In the genomic region with DNA sequence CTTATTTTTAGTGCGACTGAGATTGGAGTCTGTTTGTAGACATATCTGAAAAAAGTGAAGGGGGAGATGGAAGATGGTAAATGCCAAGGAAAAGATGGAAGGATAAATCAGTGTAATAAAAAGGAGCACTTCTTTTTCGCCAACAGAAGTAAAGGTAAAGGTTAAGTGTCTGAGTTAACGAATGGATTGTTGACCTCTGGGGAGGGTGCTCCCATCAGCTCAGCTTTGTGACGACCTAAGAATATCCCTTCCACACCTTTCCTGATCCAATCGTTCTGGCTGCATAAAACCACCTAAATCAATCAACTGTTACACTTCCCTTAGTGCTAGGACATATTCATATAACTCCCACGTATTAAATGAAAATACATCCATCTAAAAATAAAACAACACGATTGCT, we compare ENCODE assay signal across 8 cellular contexts. TPM values are rescaled to one million over a fixed set of nuclear protein-coding genes. Genes with fewer than 3 reads are reported as not detected.
DNase-seq lines count a peak whose midpoint lies in the region; ATAC-seq and TF ChIP-seq lines count a peak whose summit lies in the region.

No MANE protein-coding gene starts in this region.

- no peaks in the 10 kb centered on the region for H3K4me1 ChIP-seq in iPS DF 6.9 (ENCODE audit: control insufficient read depth, insufficient read depth, low read length)
- H3K4me1 ChIP-seq in smooth muscle cell (ENCODE audit: low read depth) = peaks cover 21% of the 10 kb centered on the region

- in situ Hi-C loops in KBM-7 (cut with MboI; ENCODE audit: low pct_unique_long_range_greater_than_20kb, low sequenced_read_pairs) = no loop called here

- TF ChIP-seq CTCF in HFF-Myc (IDR thresholded peaks at IDR 0.05; ENCODE audit: low read depth, low read length, missing control alignments) (no peak), smooth muscle cell (IDR thresholded peaks at IDR 0.05; ENCODE audit: borderline replicate concordance, insufficient read depth, poor library complexity, severe bottlenecking) (no peak)

- no peak for ATAC-seq in esophagus mucosa
- no peak for ATAC-seq in GM18511 (IDR thresholded peaks at IDR 0.05; ENCODE audit: unreplicated experiment)
- no peak for ATAC-seq in GM18873 (IDR thresholded peaks at IDR 0.05; ENCODE audit: low FRiP score, unreplicated experiment)

- H3K27me3 ChIP-seq in iPS DF 6.9 (ENCODE audit: control insufficient read depth, insufficient read depth, low read length) = no peaks in the 10 kb centered on the region
- no peaks in the 10 kb centered on the region for H3K27me3 ChIP-seq in smooth muscle cell (ENCODE audit: low read depth)

- H3K9me3 ChIP-seq in iPS DF 6.9 (ENCODE audit: control insufficient read depth, insufficient read depth, low read length) = no peaks in the 10 kb centered on the region
- H3K9me3 ChIP-seq in smooth muscle cell (replicated peaks; ENCODE audit: low read depth) = no peaks in the 10 kb centered on the region

- H3K9me3 Mint-ChIP-seq in activated CD4-positive, alpha-beta memory T cell treated with anti-CD3 and anti-CD28 coated beads, Interleukin-2, amount 10 ng/mL, durations not matched to agents 7 days and 5 days = no peaks in the 10 kb centered on the region

- peaks cover 2% of the 10 kb centered on the region for H3F3A ChIP-seq in smooth muscle cell (ENCODE audit: low read depth)

- CTCF ChIA-PET in activated CD4-positive, alpha-beta memory T cell treated with anti-CD3 and anti-CD28 coated beads, Interleukin-2, amount 10 ng/mL, durations not matched to agents 7 days and 5 days (lab: Charles Lee) = no interaction called here

- POLR2A ChIA-PET in activated CD4-positive, alpha-beta memory T cell treated with anti-CD3 and anti-CD28 coated beads, Interleukin-2, amount 10 ng/mL, durations not matched to agents 7 days and 5 days (lab: Charles Lee) = interaction anchor here (1.4 to 2.0 kb wide), 4 partner anchors 11 to 216 kb away, joined by 4 to 31 read pairs (median 8); a partner anchor contains a TSS

- peaks cover 31% of the 10 kb centered on the region for H4K20me1 ChIP-seq in smooth muscle cell (ENCODE audit: low read depth)

- H3K4me3 Mint-ChIP-seq in activated CD4-positive, alpha-beta memory T cell treated with anti-CD3 and anti-CD28 coated beads, Interleukin-2, amount 10 ng/mL, durations not matched to agents 7 days and 5 days = peak overlapping the region; percentile 95

- peaks cover 36% of the 10 kb centered on the region for H3K4me1 Mint-ChIP-seq in activated CD4-positive, alpha-beta memory T cell treated with anti-CD3 and anti-CD28 coated beads, Interleukin-2, amount 10 ng/mL, durations not matched to agents 7 days and 5 days

- peaks cover 42% of the 10 kb centered on the region for H3K36me3 Mint-ChIP-seq in activated CD4-positive, alpha-beta memory T cell treated with anti-CD3 and anti-CD28 coated beads, Interleukin-2, amount 10 ng/mL, durations not matched to agents 7 days and 5 days (ENCODE audit: low read depth)

- peak overlapping the region; percentile 97 for H3K9ac ChIP-seq in smooth muscle cell (ENCODE audit: low read depth)

- peaks cover 49% of the 10 kb centered on the region for H3K79me2 ChIP-seq in smooth muscle cell (ENCODE audit: low read depth)

- H3K4me2 ChIP-seq in smooth muscle cell = peak overlapping the region; percentile 90

- peak overlapping the region; percentile 93 for H3K4me3 ChIP-seq in HFF-Myc (replicated peaks; ENCODE audit: low read depth, low read length)
- H3K4me3 ChIP-seq in iPS DF 6.9 (ENCODE audit: low read length) = peak overlapping the region; percentile 69; the same call in 1 of the 2 replicates
- peak overlapping the region; percentile 74 for H3K4me3 ChIP-seq in smooth muscle cell

- H2AFZ ChIP-seq in smooth muscle cell (ENCODE audit: low read depth) = peak overlapping the region; percentile 41

- H3K27ac ChIP-seq in iPS DF 6.9 (ENCODE audit: low read length) (no peak overlapping the region), smooth muscle cell (ENCODE audit: low read depth) (peak overlapping the region; percentile 99)

- peak overlapping the region; percentile 97 for H3K27ac Mint-ChIP-seq in activated CD4-positive, alpha-beta memory T cell treated with anti-CD3 and anti-CD28 coated beads, Interleukin-2, amount 10 ng/mL, durations not matched to agents 7 days and 5 days

- WGBS in iPS DF 6.9 (ENCODE audit: insufficient coverage, insufficient read length) = 100% methylated on average over 1 of the region's 7 CpGs
- WGBS in smooth muscle cell (ENCODE audit: low lambda C conversion rate) = 9% methylated on average over 7 of the region's 7 CpGs

- DNase-seq in HFF-Myc (ENCODE audit: extremely low read depth, low read depth) (no peak), iPS DF 6.9 (ENCODE audit: low read depth, low spot score) (no peak), smooth muscle cell (lab: John Stamatoyannopoulos, UW; ENCODE audit: unreplicated experiment) (no peak), KBM-7 (no peak)
- no peak for DNase-seq in activated CD4-positive, alpha-beta memory T cell treated with anti-CD3 and anti-CD28 coated beads, Interleukin-2, amount 10 ng/mL, durations not matched to agents 7 days and 5 days

- H3K36me3 ChIP-seq in iPS DF 6.9 (ENCODE audit: control insufficient read depth, insufficient read depth, low read length) = no peaks in the 10 kb centered on the region
- H3K36me3 ChIP-seq in smooth muscle cell (ENCODE audit: low read depth) = no peaks in the 10 kb centered on the region

- peaks cover 4% of the 10 kb centered on the region for H3K27me3 Mint-ChIP-seq in activated CD4-positive, alpha-beta memory T cell treated with anti-CD3 and anti-CD28 coated beads, Interleukin-2, amount 10 ng/mL, durations not matched to agents 7 days and 5 days

RNA-seq across cellular contexts. Expression of a gene that starts 0.8 kb away (rescaled TPM):
- 1 to 10 TPM; 7.3 to 7.6 TPM for total RNA-seq in activated CD4-positive, alpha-beta memory T cell treated with anti-CD3 and anti-CD28 coated beads, Interleukin-2, amount 10 ng/mL, durations not matched to agents 7 days and 5 days
- total RNA-seq in smooth muscle cell = 2.0 and 3.8 TPM in 2 replicates
- polyA plus RNA-seq in smooth muscle cell = 1.3 TPM in 2 replicates
- 2.9 TPM for total RNA-seq in esophagus mucosa

RNA-seq across cellular contexts. Expression of a gene that starts 1.0 kb away (rescaled TPM):
- total RNA-seq in activated CD4-positive, alpha-beta memory T cell treated with anti-CD3 and anti-CD28 coated beads, Interleukin-2, amount 10 ng/mL, durations not matched to agents 7 days and 5 days = 10 to 100 TPM; 36.5 to 46.3 TPM
- total RNA-seq in smooth muscle cell = 79.0 and 90.9 TPM in 2 replicates
- polyA plus RNA-seq in smooth muscle cell = 39.7 and 47.1 TPM in 2 replicates
- 20.2 TPM for total RNA-seq in esophagus mucosa

RNA-seq across cellular contexts. Expression of a gene that starts 39.8 kb away (rescaled TPM):
- 10 to 100 TPM; 82.1 to 83.4 TPM for total RNA-seq in activated CD4-positive, alpha-beta memory T cell treated with anti-CD3 and anti-CD28 coated beads, Interleukin-2, amount 10 ng/mL, durations not matched to agents 7 days and 5 days
- total RNA-seq in smooth muscle cell = 179 and 189 TPM in 2 replicates
- polyA plus RNA-seq in smooth muscle cell = 164 and 210 TPM in 2 replicates
- total RNA-seq in esophagus mucosa = 71.5 TPM
